ENCODE assay signal across 17 cellular contexts in the genomic region with DNA sequence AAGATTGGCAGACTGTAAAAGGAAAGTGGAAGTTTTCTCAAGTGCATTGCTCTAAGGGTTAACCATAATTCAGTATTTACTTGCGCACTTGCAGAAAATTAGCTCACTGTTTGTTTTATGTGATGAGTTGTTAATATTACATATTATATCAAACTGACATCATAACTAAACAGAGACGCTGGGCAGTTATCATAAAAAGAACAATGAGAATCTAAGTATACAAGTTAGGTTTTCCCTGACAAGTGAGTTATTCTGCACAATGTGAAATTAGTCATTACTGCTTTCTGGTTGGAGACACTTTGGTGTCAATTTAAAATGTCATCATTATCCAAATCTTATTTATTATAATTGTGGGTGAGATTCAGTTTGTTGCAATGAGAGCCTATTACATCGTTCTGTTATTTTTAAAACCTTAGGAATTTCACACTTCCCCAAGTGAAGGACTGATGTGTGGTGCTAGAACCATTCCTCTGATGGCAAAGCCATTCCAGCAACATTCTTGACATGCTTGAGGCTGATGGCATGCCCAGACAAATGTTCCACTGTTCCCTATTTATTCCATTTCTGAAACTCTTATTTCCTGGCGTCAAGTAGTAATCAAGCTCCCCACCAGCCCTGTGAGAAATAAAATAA.
DNase-seq lines count a peak whose midpoint lies in the region; ATAC-seq, FAIRE-seq and TF ChIP-seq lines count a peak whose summit lies in the region.
"Had no signal": no experiment of that assay in that cellular context is flagged by ENCODE, and none has a peak within 500 bp of the region (broad histone marks: within the 10 kb centered on the region; RNA-seq: fewer than 3 reads in every experiment).

No MANE protein-coding gene starts in this region.

- no peak overlapping the region for H3K27ac ChIP-seq in endodermal cell (ENCODE audit: low read depth, low read length)
- H3K27ac ChIP-seq in mesendoderm (ENCODE audit: low read depth, low read length) = no peak overlapping the region
- H3K27ac ChIP-seq in CD8-positive, alpha-beta T cell (ENCODE audit: low read depth, low read length) = no peak overlapping the region
- H3K27ac ChIP-seq: BLaER1 had no signal

- no peak overlapping the region for H2BK5ac ChIP-seq in mesendoderm (ENCODE audit: low read length)

- H2BK15ac ChIP-seq in mesendoderm (replicated peaks; ENCODE audit: low read depth) = no peak overlapping the region

- H3K9ac ChIP-seq in endodermal cell (ENCODE audit: extremely low read depth, low read length, poor library complexity, severe bottlenecking) (no peak overlapping the region), mesendoderm (ENCODE audit: low read length) (no peak overlapping the region)
- H3K9ac ChIP-seq: BLaER1 had no signal

- H3K23ac ChIP-seq in mesendoderm (ENCODE audit: low read length) = no peak overlapping the region

- intact Hi-C loops in CD8-positive, alpha-beta T cell (cut with DNase I, micrococcal nuclease) = no loop called here

- H3K36me3 Mint-ChIP-seq in endodermal cell (ENCODE audit: low read depth) = no peaks in the 10 kb centered on the region
- no peaks in the 10 kb centered on the region for H3K36me3 Mint-ChIP-seq in CD8-positive, alpha-beta T cell
- H3K36me3 Mint-ChIP-seq: activated CD8-positive, alpha-beta memory T cell treated with anti-CD3 and anti-CD28 coated beads, Interleukin-2, amount 10 ng/mL, durations not matched to agents 7 days and 5 days; activated naive CD4-positive, alpha-beta T cell treated with anti-CD3 and anti-CD28 coated beads, Interleukin-2, amount 50 U/mL, for 72 hours; mesothelial cell of epicardium; stimulated activated naive B cell treated with anti-CD40 and anti-IgM and Interleukin-4, amounts not matched to agents 10 μg/mL and 1 μg/mL and 100 μg/mL, for 72 hours had no signal

- no peak overlapping the region for H4K5ac ChIP-seq in mesendoderm (ENCODE audit: low read length)

- peaks cover 7% of the 10 kb centered on the region for H3K4me1 ChIP-seq in endodermal cell (ENCODE audit: control insufficient read depth, insufficient read depth, low read length)
- no peaks in the 10 kb centered on the region for H3K4me1 ChIP-seq in mesendoderm (ENCODE audit: control insufficient read depth, low read depth, low read length)
- no peaks in the 10 kb centered on the region for H3K4me1 ChIP-seq in CD8-positive, alpha-beta T cell (ENCODE audit: insufficient read depth, low read length)

- 70% methylated on average over 3 of the region's 4 CpGs; no CpG with 5 or more reads in 1 of the 2 experiments for WGBS in endodermal cell (ENCODE audit: insufficient coverage in 1 of 2, insufficient read length in 1 of 2), 2 experiments
- no CpG with 5 or more reads among the region's 4 CpGs for WGBS in mesendoderm (ENCODE audit: extremely low coverage, insufficient coverage, low lambda C conversion rate)

- H4K8ac ChIP-seq in mesendoderm (ENCODE audit: low read depth, low read length) = no peak overlapping the region

- H3K18ac ChIP-seq in mesendoderm (ENCODE audit: low read length) = no peak overlapping the region

- peak overlapping the region; percentile 17 for H3K27ac Mint-ChIP-seq in endodermal cell
- H3K27ac Mint-ChIP-seq in CD8-positive, alpha-beta T cell = no peak overlapping the region
- H3K27ac Mint-ChIP-seq: activated CD8-positive, alpha-beta memory T cell treated with anti-CD3 and anti-CD28 coated beads, Interleukin-2, amount 10 ng/mL, durations not matched to agents 7 days and 5 days; mesothelial cell of epicardium; stimulated activated naive B cell treated with anti-CD40 and anti-IgM and Interleukin-4, amounts not matched to agents 10 μg/mL and 1 μg/mL and 100 μg/mL, for 72 hours had no signal

- H3K4me1 Mint-ChIP-seq in endodermal cell = peaks cover 15% of the 10 kb centered on the region
- no peaks in the 10 kb centered on the region for H3K4me1 Mint-ChIP-seq in CD8-positive, alpha-beta T cell (ENCODE audit: low read depth)
- H3K4me1 Mint-ChIP-seq: activated CD8-positive, alpha-beta memory T cell treated with anti-CD3 and anti-CD28 coated beads, Interleukin-2, amount 10 ng/mL, durations not matched to agents 7 days and 5 days; stimulated activated naive B cell treated with anti-CD40 and anti-IgM and Interleukin-4, amounts not matched to agents 10 μg/mL and 1 μg/mL and 100 μg/mL, for 72 hours had no signal

- no peak overlapping the region for H2AK5ac ChIP-seq in mesendoderm (ENCODE audit: low read length)

- no peak overlapping the region for H3K4me2 ChIP-seq in mesendoderm (ENCODE audit: low read length)
- H3K4me2 ChIP-seq: BLaER1 had no signal

- POLR2A ChIA-PET in CD8-positive, alpha-beta T cell (lab: Charles Lee) = no interaction called here

- CTCF ChIA-PET in CD8-positive, alpha-beta T cell (lab: Charles Lee) = no interaction called here

- no peak overlapping the region for H3K56ac ChIP-seq in mesendoderm (ENCODE audit: low read length)

- H3K4me3 ChIP-seq in AG10803 (ENCODE audit: low read length) (no peak overlapping the region), endodermal cell (ENCODE audit: low read length) (no peak overlapping the region), mesendoderm (ENCODE audit: low read length) (no peak overlapping the region)
- H3K4me3 ChIP-seq in CD8-positive, alpha-beta T cell (ENCODE audit: low read depth, low read length) = no peak overlapping the region
- H3K4me3 ChIP-seq: BLaER1, heart right ventricle had no signal

- no peak for ATAC-seq in HG02973 (IDR thresholded peaks at IDR 0.05; ENCODE audit: unreplicated experiment)
- ATAC-seq in CD8-positive, alpha-beta T cell = no peak
- ATAC-seq in GM19397 (IDR thresholded peaks at IDR 0.05; ENCODE audit: unreplicated experiment) = no peak
- ATAC-seq: activated CD8-positive, alpha-beta memory T cell treated with anti-CD3 and anti-CD28 coated beads, Interleukin-2, amount 10 ng/mL, durations not matched to agents 7 days and 5 days; activated naive CD4-positive, alpha-beta T cell treated with anti-CD3 and anti-CD28 coated beads, Interleukin-2, amount 50 U/mL, for 72 hours; stimulated activated naive B cell treated with anti-CD40 and anti-IgM and Interleukin-4, amounts not matched to agents 10 μg/mL and 1 μg/mL and 100 μg/mL, for 72 hours had no signal

- H3K9me3 ChIP-seq in endodermal cell (ENCODE audit: control insufficient read depth, low read length) = peaks cover 8% of the 10 kb centered on the region
- no peaks in the 10 kb centered on the region for H3K9me3 ChIP-seq in CD8-positive, alpha-beta T cell (ENCODE audit: low read length)
- H3K9me3 ChIP-seq: BLaER1 had no signal

- H3K4me3 Mint-ChIP-seq in endodermal cell = no peak overlapping the region
- no peak overlapping the region for H3K4me3 Mint-ChIP-seq in CD8-positive, alpha-beta T cell
- H3K4me3 Mint-ChIP-seq: activated CD8-positive, alpha-beta memory T cell treated with anti-CD3 and anti-CD28 coated beads, Interleukin-2, amount 10 ng/mL, durations not matched to agents 7 days and 5 days; mesothelial cell of epicardium; stimulated activated naive B cell treated with anti-CD40 and anti-IgM and Interleukin-4, amounts not matched to agents 10 μg/mL and 1 μg/mL and 100 μg/mL, for 72 hours had no signal

- peak; percentile 94 for DNase-seq in AG10803 (ENCODE audit: low read depth)
- peak; percentile 48 for DNase-seq in RCC 7860 (ENCODE audit: low spot score)
- no peak for DNase-seq in endodermal cell
- peak; percentile 82 for DNase-seq in mesendoderm
- DNase-seq in CD8-positive, alpha-beta T cell = no peak
- no peak for DNase-seq in stimulated activated CD4-positive, alpha-beta T cell treated with anti-CD3 and anti-CD28 coated beads, Interleukin-12 subunit alpha, Interleukin-12 subunit beta, amount 100 ng/mL, for 4 hours
- DNase-seq: activated CD8-positive, alpha-beta memory T cell treated with anti-CD3 and anti-CD28 coated beads, Interleukin-2, amount 10 ng/mL, durations not matched to agents 7 days and 5 days; GF-D8; heart right ventricle; posterior cingulate gyrus; stimulated activated CD4-positive, alpha-beta T cell treated with anti-CD3 and anti-CD28 coated beads, Interleukin-4, amount 100 ng/mL, for 1 hour; stimulated activated naive B cell treated with anti-CD40 and anti-IgM and Interleukin-4, amounts not matched to agents 10 μg/mL and 1 μg/mL and 100 μg/mL, for 72 hours had no signal

- peaks cover 5% of the 10 kb centered on the region for H3K9me3 Mint-ChIP-seq in endodermal cell
- peaks cover 7% of the 10 kb centered on the region for H3K9me3 Mint-ChIP-seq in CD8-positive, alpha-beta T cell

- H3K36me3 ChIP-seq in endodermal cell (ENCODE audit: control insufficient read depth, insufficient read depth, low read length) (no peaks in the 10 kb centered on the region), mesendoderm (ENCODE audit: control insufficient read depth, insufficient read depth, low read length) (no peaks in the 10 kb centered on the region)
- no peaks in the 10 kb centered on the region for H3K36me3 ChIP-seq in CD8-positive, alpha-beta T cell (ENCODE audit: insufficient read depth, low read length)
- H3K36me3 ChIP-seq: BLaER1, heart right ventricle had no signal

- H3K79me2 ChIP-seq in mesendoderm (ENCODE audit: control insufficient read depth, insufficient read depth, low read length) = no peaks in the 10 kb centered on the region

- H3K27me3 Mint-ChIP-seq in endodermal cell (ENCODE audit: insufficient read depth) = no peaks in the 10 kb centered on the region
- no peaks in the 10 kb centered on the region for H3K27me3 Mint-ChIP-seq in CD8-positive, alpha-beta T cell (ENCODE audit: low read depth)
- H3K27me3 Mint-ChIP-seq: activated CD8-positive, alpha-beta memory T cell treated with anti-CD3 and anti-CD28 coated beads, Interleukin-2, amount 10 ng/mL, durations not matched to agents 7 days and 5 days; stimulated activated naive B cell treated with anti-CD40 and anti-IgM and Interleukin-4, amounts not matched to agents 10 μg/mL and 1 μg/mL and 100 μg/mL, for 72 hours had no signal

- TF ChIP-seq CTCF in AG10803 (conservative IDR thresholded peaks at IDR 0.05; ENCODE audit: low read length) (no peak), endodermal cell (conservative IDR thresholded peaks at IDR 0.05) (no peak)
- TF ChIP-seq CTCF in CD8-positive, alpha-beta T cell (IDR thresholded peaks at IDR 0.05) = no peak

- FAIRE-seq in RCC 7860 (lab: Jason Lieb, UNC) = no peak

- no peak overlapping the region for H3K4ac ChIP-seq in mesendoderm (ENCODE audit: low read depth, low read length)

- H3K27me3 ChIP-seq in endodermal cell (ENCODE audit: control insufficient read depth, insufficient read depth, low read length, poor library complexity, severe bottlenecking) = no peaks in the 10 kb centered on the region
- no peaks in the 10 kb centered on the region for H3K27me3 ChIP-seq in mesendoderm (ENCODE audit: insufficient read depth, low read length, poor library complexity)
- no peaks in the 10 kb centered on the region for H3K27me3 ChIP-seq in CD8-positive, alpha-beta T cell (ENCODE audit: insufficient read depth, low read length)
- H3K27me3 ChIP-seq: BLaER1, heart right ventricle had no signal

- no peaks in the 10 kb centered on the region for H3K79me1 ChIP-seq in mesendoderm (ENCODE audit: low read length)

- H2BK120ac ChIP-seq in mesendoderm (ENCODE audit: low read depth, low read length) = no peak overlapping the region

Comparison
In these comparisons a context has a peak if more than half of its experiments do, and no peak if none do; other contexts are left out.
1. DNase-seq: peak in AG10803 (single experiment), RCC 7860 (single experiment) and mesendoderm (single experiment); none in endodermal cell (single experiment), CD8-positive, alpha-beta T cell (0 of 7) and stimulated activated CD4-positive, alpha-beta T cell treated with anti-CD3 and anti-CD28 coated beads, Interleukin-12 subunit alpha, Interleukin-12 subunit beta, amount 100 ng/mL, for 4 hours (single experiment).